In genomic region chr14:78764240-78764639, GRCh38 we compare ENCODE assay signal across 3 cellular contexts.
TF ChIP-seq lines count a peak whose summit lies in the region.

No MANE protein-coding gene starts in this region.

TF ChIP-seq in SK-N-SH, 30 proteins besides CTCF, POLR2A, EP300 and RAD21 (continued from another document):
- TF ChIP-seq NFIC (IDR thresholded peaks at IDR 0.05; ENCODE audit: borderline replicate concordance) (no peak), MXI1 (IDR thresholded peaks at IDR 0.05; ENCODE audit: low read depth, low read length) (no peak), USF2 (IDR thresholded peaks at IDR 0.05; ENCODE audit: borderline replicate concordance, low read depth, low read length) (no peak), ELF1 (IDR thresholded peaks at IDR 0.05) (no peak), FOXJ3 (CRISPR knock-in tag; IDR thresholded peaks at IDR 0.05) (no peak), POLR2AphosphoS5 (IDR thresholded peaks at IDR 0.05; ENCODE audit: low read depth, low read length) (no peak), EZH2phosphoT487 (IDR thresholded peaks at IDR 0.05; ENCODE audit: borderline replicate concordance, low read depth) (no peak), RFX5 (IDR thresholded peaks at IDR 0.05; ENCODE audit: low read length) (no peak), FOXM1 (IDR thresholded peaks at IDR 0.05; ENCODE audit: low read depth) (no peak), SMC3 (IDR thresholded peaks at IDR 0.05; ENCODE audit: low read depth, low read length) (no peak), TAF1 (IDR thresholded peaks at IDR 0.05; ENCODE audit: borderline replicate concordance, low read depth, low read length) (no peak)

TF ChIP-seq in SK-N-SH treated with all-trans-retinoic acid at 6 μM for 48 hours, 23 proteins besides CTCF, POLR2A, EP300 and RAD21 (continued from another document):
- TF ChIP-seq CSRNP3 (CRISPR knock-in tag; IDR thresholded peaks at IDR 0.05) (no peak), ZFP30 (CRISPR knock-in tag; IDR thresholded peaks at IDR 0.05) (no peak), ESRRG (CRISPR knock-in tag; IDR thresholded peaks at IDR 0.05) (no peak), ISL1 (CRISPR knock-in tag; IDR thresholded peaks at IDR 0.05) (no peak), TCF4 (CRISPR knock-in tag; IDR thresholded peaks at IDR 0.05; ENCODE audit: borderline replicate concordance) (no peak), ZC3H10 (CRISPR knock-in tag; IDR thresholded peaks at IDR 0.05) (no peak), ZNF8 (CRISPR knock-in tag; IDR thresholded peaks at IDR 0.05) (no peak)
TF ChIP-seq in SK-N-SH treated with all-trans-retinoic acid at 6 μM for 48 hours: peak in this region for 0.

TF ChIP-seq in WTC11, 78 proteins besides CTCF, POLR2A, EP300 and RAD21 (continued from another document):
- TF ChIP-seq ZNF263 (CRISPR knock-in tag; IDR thresholded peaks at IDR 0.05; ENCODE audit: low read depth) (no peak), GTF2I (CRISPR knock-in tag; conservative IDR thresholded peaks at IDR 0.05) (no peak)
